8 cellular contexts compared by ENCODE assay signal in genomic region chr5:69559908-69560330, GRCh38. TPM values are rescaled to one million over a fixed set of nuclear protein-coding genes. Genes with fewer than 3 reads are reported as not detected.
A peak's percentile ranks its signal among the peaks of the same experiment; 100 is the strongest.
DNase-seq lines count a peak whose midpoint lies in the region; ATAC-seq and TF ChIP-seq lines count a peak whose summit lies in the region.
"Not testable (repeated sequence)": the region's sequence is repeated elsewhere in the genome, so short reads cannot be mapped to it uniquely, and the experiment has no call there.

Gene GTF2H2C, plus strand, starts transcription at chr5:69560191. Its CDS starts 4,942 bp downstream, at chr5:69565133.

- not testable (repeated sequence) for H3K9me3 Mint-ChIP-seq in glutamatergic neuron (ENCODE audit: unreplicated experiment)

- not testable (repeated sequence) for H3K27me3 Mint-ChIP-seq in glutamatergic neuron (ENCODE audit: unreplicated experiment)

- not testable (repeated sequence) for H3K27me3 ChIP-seq in DOHH2 (ENCODE audit: control insufficient read depth, low read length); ascending aorta; neuron (ENCODE audit: insufficient read depth, low read length)

- not testable (repeated sequence) for H3K79me2 ChIP-seq in DOHH2 (ENCODE audit: control insufficient read depth, low read length)

- H3K36me3 ChIP-seq in DOHH2 (ENCODE audit: control insufficient read depth, low read length); ascending aorta; neuron (ENCODE audit: insufficient read depth, low read length): not testable (repeated sequence)

- not testable (repeated sequence) for H3K9me3 ChIP-seq in DOHH2 (ENCODE audit: control insufficient read depth, insufficient read depth, low read length); ascending aorta; neuron (ENCODE audit: low read length)

- not testable (repeated sequence) for H3K36me3 Mint-ChIP-seq in glutamatergic neuron (ENCODE audit: unreplicated experiment)

- H3K27ac Mint-ChIP-seq in glutamatergic neuron (ENCODE audit: unreplicated experiment): peak within 1 kb of the TSS; percentile 90

- ATAC-seq in GM21528 (IDR thresholded peaks at IDR 0.05; ENCODE audit: low FRiP score, unreplicated experiment) (peak; percentile 94), HG03558 (IDR thresholded peaks at IDR 0.05; ENCODE audit: extremely low read depth, unreplicated experiment) (peak; percentile 88)

- H3K4me2 ChIP-seq in DOHH2 (ENCODE audit: low read length): peak within 1 kb of the TSS; percentile 65

- DNase-seq in ascending aorta (ENCODE audit: low spot score in 2 of 2): peak; percentile 14 to 80
- peak; percentile 67 for DNase-seq in glutamatergic neuron
- peak; percentile 52 for DNase-seq in stimulated activated CD8-positive, alpha-beta memory T cell treated with anti-CD3 and anti-CD28 coated beads, Interleukin-4, amount 100 ng/mL, for 24 hours (ENCODE audit: low read depth)

- not testable (repeated sequence) for H3F3A ChIP-seq in DOHH2 (ENCODE audit: control insufficient read depth, insufficient read depth)

- not testable (repeated sequence) for H3K4me1 ChIP-seq in DOHH2 (ENCODE audit: control insufficient read depth, low read length); ascending aorta; neuron (ENCODE audit: insufficient read depth, low read length)

- H3K4me3 Mint-ChIP-seq in glutamatergic neuron (ENCODE audit: unreplicated experiment): peak within 1 kb of the TSS; percentile 95

- H3K4me3 ChIP-seq in DOHH2 (ENCODE audit: low read length) (peak within 1 kb of the TSS; percentile 69), ascending aorta (peak within 1 kb of the TSS; percentile 39 to 66), neuron (ENCODE audit: low read length) (peak within 1 kb of the TSS; percentile 62)

- peak within 1 kb of the TSS; percentile 92 for H2AFZ ChIP-seq in neuron (ENCODE audit: low read depth, low read length)

- TF ChIP-seq CTCF in DOHH2 (IDR thresholded peaks at IDR 0.05; ENCODE audit: low read depth, low read length, poor library complexity, severe bottlenecking): peak; percentile 32
- TF ChIP-seq CTCF in VCaP (conservative IDR thresholded peaks at IDR 0.05): peak; percentile 20; the same call in 1 of the 2 replicates
- peak in 1 of 3 experiments; percentile 29 for TF ChIP-seq CTCF in ascending aorta (IDR thresholded peaks at IDR 0.05)
- TF ChIP-seq CTCF in glutamatergic neuron (IDR thresholded peaks at IDR 0.05; ENCODE audit: partially characterized antibody, unreplicated experiment): not testable (repeated sequence)

- not testable (repeated sequence) for H4K20me1 ChIP-seq in DOHH2 (ENCODE audit: control insufficient read depth, insufficient read depth, low read depth, low read length)

- not testable (repeated sequence) for H3K27ac ChIP-seq in DOHH2 (ENCODE audit: low read depth, low read length)
- peak within 1 kb of the TSS; percentile 71 for H3K27ac ChIP-seq in VCaP
- peak within 1 kb of the TSS in 1 of 2 donors; percentile 32 for H3K27ac ChIP-seq in ascending aorta

- H3K4me1 Mint-ChIP-seq in glutamatergic neuron (ENCODE audit: low read depth, unreplicated experiment): not testable (repeated sequence)

- H3K9me2 ChIP-seq in DOHH2 (replicated peaks; ENCODE audit: control insufficient read depth, low read length): not testable (repeated sequence)

- intact Hi-C loops in ascending aorta (cut with DNase I): not testable (repeated sequence)

RNA-seq across cellular contexts. Expression of gene GTF2H2C, which starts in this region (rescaled TPM):
- total RNA-seq in ascending aorta (4.2 TPM), glutamatergic neuron (ENCODE audit: unreplicated experiment) (31.7 TPM)
